13 cellular contexts compared by ENCODE assay signal in the genomic region with DNA sequence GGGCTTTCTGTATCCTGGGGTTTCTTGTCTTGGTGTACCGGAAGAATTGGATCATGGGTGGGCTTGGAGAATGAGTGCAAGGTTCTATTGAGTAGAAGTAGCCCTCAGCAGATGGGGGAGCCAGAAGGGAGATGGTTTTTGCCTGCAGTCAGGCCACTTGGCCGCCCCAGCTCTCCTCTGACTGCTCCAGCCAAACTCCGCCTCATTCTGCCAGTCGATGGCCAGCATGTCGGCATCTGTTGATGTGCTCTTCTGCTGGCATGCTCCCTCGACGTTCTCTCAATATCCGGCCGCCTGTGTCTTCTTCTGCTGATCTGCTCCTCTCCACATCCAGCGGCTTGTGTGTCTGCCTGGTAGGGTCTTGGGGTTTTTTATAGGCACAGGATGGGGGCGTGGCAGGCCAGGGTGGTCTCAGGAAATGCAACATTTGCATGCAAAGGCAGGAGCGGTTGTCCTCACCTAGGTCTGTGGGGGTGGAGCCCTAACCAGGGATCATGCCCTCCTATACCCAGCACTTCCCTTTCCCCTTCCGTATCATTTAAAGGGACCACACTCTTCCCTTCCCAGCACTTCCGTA. TPM values are rescaled to one million over a fixed set of nuclear protein-coding genes. Genes with fewer than 3 reads are reported as not detected.
DNase-seq lines count a peak whose midpoint lies in the region; ATAC-seq and TF ChIP-seq lines count a peak whose summit lies in the region.
"Had no signal": no experiment of that assay in that cellular context is flagged by ENCODE, and none has a peak within 500 bp of the region (broad histone marks: within the 10 kb centered on the region; RNA-seq: fewer than 3 reads in every experiment).

No MANE protein-coding gene starts in this region.

- H3K27ac ChIP-seq in ascending aorta (peak overlapping the region; percentile 54 to 85), lower lobe of right lung (peak overlapping the region; percentile 56), spleen (peak overlapping the region; percentile 27 to 74 (median 62))

- no peaks in the 10 kb centered on the region for H3K27me3 ChIP-seq in Caco-2 (replicated peaks; ENCODE audit: control insufficient read depth, insufficient read depth, low read length)
- H3K27me3 ChIP-seq in ascending aorta, result no peaks in the 10 kb centered on the region
- H3K27me3 ChIP-seq in lower lobe of right lung (ENCODE audit: low read depth), result no peaks in the 10 kb centered on the region
- H3K27me3 ChIP-seq in spleen (replicated peaks in 1 of 7), result no peaks in the 10 kb centered on the region

- H3K4me1 ChIP-seq in Caco-2 (peaks cover 57% of the 10 kb centered on the region), ascending aorta (peaks cover 9 to 28% of the 10 kb centered on the region in 2 donors), lower lobe of right lung (peaks cover 11% of the 10 kb centered on the region), spleen (peaks cover 0 to 56% (median 14%) of the 10 kb centered on the region in 6 donors)

- POLR2A ChIA-PET in Caco-2 (lab: Charles Lee), result no interaction called here

- H3K4me1 Mint-ChIP-seq in Caco-2 (ENCODE audit: low read depth, unreplicated experiment), result peaks cover 37% of the 10 kb centered on the region

- H3K36me3 ChIP-seq in Caco-2 (ENCODE audit: control insufficient read depth, insufficient read depth, low read length) (no peaks in the 10 kb centered on the region), ascending aorta (no peaks in the 10 kb centered on the region), lower lobe of right lung (no peaks in the 10 kb centered on the region), spleen (no peaks in the 10 kb centered on the region)

- peak overlapping the region; percentile 77 for H3K27ac Mint-ChIP-seq in Caco-2 (ENCODE audit: unreplicated experiment)
- H3K27ac Mint-ChIP-seq: activated T-helper 2 cell treated with anti-CD3 and anti-CD28 coated beads, Interferon-gamma antibody, Interleukin-2, Interleukin-4, amounts not matched to agents 10 μg/mL and 5 μg/mL and 100 μg/mL, durations not matched to agents 14 hours and 24 hours and 36 hours had no signal

- H3K27me3 Mint-ChIP-seq in Caco-2 (ENCODE audit: insufficient read depth, unreplicated experiment), result no peaks in the 10 kb centered on the region

- TF ChIP-seq CTCF in Caco-2 (IDR thresholded peaks at IDR 0.05; ENCODE audit: insufficient read depth in 1 of 2, low read depth in 1 of 2, low read length in 1 of 2, severe bottlenecking in 1 of 2, unreplicated experiment in 1 of 2) (no peak), ascending aorta (IDR thresholded peaks at IDR 0.05) (no peak), lower lobe of right lung (IDR thresholded peaks at IDR 0.05) (no peak), spleen (IDR thresholded peaks at IDR 0.05 in 8 of 11, conservative IDR thresholded peaks at IDR 0.05 in 3 of 11) (no peak)

- WGBS in spleen, 5 donors, result 68 to 74% (median 72%) methylated on average over 14 of the region's 14 CpGs

- ATAC-seq in lower lobe of right lung, result peak in 1 of 2 donors; percentile 4
- no peak for ATAC-seq in HG03439 (IDR thresholded peaks at IDR 0.05; ENCODE audit: unreplicated experiment)
- ATAC-seq in GM19452 (IDR thresholded peaks at IDR 0.05; ENCODE audit: unreplicated experiment), result no peak
- ATAC-seq in HG03280 (IDR thresholded peaks at IDR 0.05; ENCODE audit: unreplicated experiment), result no peak
- no peak for ATAC-seq in GM18520 (IDR thresholded peaks at IDR 0.05; ENCODE audit: unreplicated experiment)

- no peaks in the 10 kb centered on the region for H3K36me3 Mint-ChIP-seq in Caco-2 (ENCODE audit: insufficient read depth, unreplicated experiment)

- no peak overlapping the region for H3K4me3 Mint-ChIP-seq in Caco-2 (ENCODE audit: unreplicated experiment)

- no peaks in the 10 kb centered on the region for H3K9me3 Mint-ChIP-seq in Caco-2 (ENCODE audit: unreplicated experiment)
- H3K9me3 Mint-ChIP-seq: activated T-helper 2 cell treated with anti-CD3 and anti-CD28 coated beads, Interferon-gamma antibody, Interleukin-2, Interleukin-4, amounts not matched to agents 10 μg/mL and 5 μg/mL and 100 μg/mL, durations not matched to agents 14 hours and 24 hours and 36 hours had no signal

- intact Hi-C loops in Caco-2 (cut with micrococcal nuclease; ENCODE audit: unreplicated experiment) (loop anchor here (5.0 kb wide), 1 partner anchor 45 kb away; no protein-coding TSS in a partner anchor), ascending aorta (cut with DNase I) (no loop called here), lower lobe of right lung (cut with DNase I) (no loop called here), spleen (cut with DNase I; ENCODE audit: low total_unique reads) (no loop called here)

- H3K4me3 ChIP-seq in Caco-2 (ENCODE audit: low read depth, low read length) (no peak overlapping the region), ascending aorta (no peak overlapping the region), lower lobe of right lung (no peak overlapping the region), spleen (no peak overlapping the region)

- CTCF ChIA-PET in Caco-2 (lab: Charles Lee), result no interaction called here

- no peak for DNase-seq in Caco-2
- no peak for DNase-seq in ascending aorta (ENCODE audit: low spot score in 2 of 2)
- DNase-seq in lower lobe of right lung, result no peak
- no peak for DNase-seq in spleen
- DNase-seq: activated CD4-positive, alpha-beta T cell treated with anti-CD3 and anti-CD28 coated beads, Interleukin-2, amount 50 U/mL, for 1 hour; NCI-H2081 treated with DMSO at 0.1 percent for 48 hours; stimulated activated CD4-positive, alpha-beta T cell treated with anti-CD3 and anti-CD28 coated beads, Interleukin-12 subunit alpha, Interleukin-12 subunit beta, amount 100 ng/mL, for 4 hours; T-helper 1 cell had no signal

- no TSS peak for BruUV-seq in Caco-2 (replicated peaks; lab: Mats Ljungman, UMichigan)

- no peak for TF ChIP-seq POLR2A in spleen (IDR thresholded peaks at IDR 0.05)

- H3K9me3 ChIP-seq in Caco-2 (no peaks in the 10 kb centered on the region), ascending aorta (no peaks in the 10 kb centered on the region), lower lobe of right lung (no peaks in the 10 kb centered on the region), spleen (no peaks in the 10 kb centered on the region)

RNA-seq across cellular contexts. Expression of gene TNS3, which starts 40.2 kb away (rescaled TPM):
- 252 and 263 TPM in 2 replicates for total RNA-seq in Caco-2 (2022)
- total RNA-seq in ascending aorta, result 89.8 TPM
- 174 TPM for total RNA-seq in lower lobe of right lung
- total RNA-seq in spleen, result 100 to 1,000 TPM; 122 to 247 (median 152) TPM
- polyA plus RNA-seq in spleen, result 10 to 100 TPM; 17.7 to 31.4 (median 20.9) TPM
